In the genomic region with DNA sequence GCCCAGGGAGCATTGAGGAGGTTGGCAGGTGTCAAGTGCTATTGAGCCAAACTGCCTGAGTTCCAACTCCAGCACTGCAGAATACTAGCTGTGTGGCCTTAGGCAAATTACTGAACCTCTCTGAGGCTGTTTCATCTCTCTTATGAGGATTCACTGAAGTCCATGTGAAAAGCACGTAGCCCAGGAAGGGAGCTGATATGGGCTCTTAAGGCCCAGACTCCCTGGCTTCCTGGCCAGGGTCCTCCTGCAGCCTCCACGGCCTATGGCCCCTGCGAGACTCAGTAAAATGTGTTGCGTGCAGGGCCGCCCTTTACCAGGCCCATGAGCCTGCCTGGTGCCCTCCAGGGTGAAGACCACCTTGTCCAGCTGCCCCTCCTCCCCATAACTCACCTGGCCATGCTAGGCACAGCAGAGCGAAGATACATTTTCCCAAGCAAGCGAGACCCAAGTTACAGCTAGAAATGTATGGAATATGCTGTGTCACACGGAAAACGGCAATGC, we compare ENCODE assay signal across 2 cellular contexts.
TF ChIP-seq lines count a peak whose summit lies in the region.

No MANE protein-coding gene starts in this region.

TF ChIP-seq in HEK293, 187 proteins besides CTCF, POLR2A, EP300 and RAD21 (continued from another document):
- TF ChIP-seq, protein P1, sequence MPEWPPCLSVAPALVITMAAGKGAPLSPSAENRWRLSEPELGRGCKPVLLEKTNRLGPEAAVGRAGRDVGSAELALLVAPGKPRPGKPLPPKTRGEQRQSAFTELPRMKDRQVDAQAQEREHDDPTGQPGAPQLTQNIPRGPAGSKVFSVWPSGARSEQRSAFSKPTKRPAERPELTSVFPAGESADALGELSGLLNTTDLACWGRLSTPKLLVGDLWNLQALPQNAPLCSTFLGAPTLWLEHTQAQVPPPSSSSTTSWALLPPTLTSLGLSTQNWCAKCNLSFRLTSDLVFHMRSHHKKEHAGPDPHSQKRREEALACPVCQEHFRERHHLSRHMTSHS (tag by site-specific recombination; IDR thresholded peaks at IDR 0.05) = no peak
- TF ChIP-seq ZNF768 (tag by site-specific recombination; IDR thresholded peaks at IDR 0.05) = 0 out of 2 replicates have a peak, but pooled peaks have one; percentile 47
- no peak for TF ChIP-seq ZBTB17 (tag by site-specific recombination; IDR thresholded peaks at IDR 0.05)
- no peak for TF ChIP-seq SP7 (tag by site-specific recombination; IDR thresholded peaks at IDR 0.05)
- no peak for TF ChIP-seq ZNF585B (tag by site-specific recombination; IDR thresholded peaks at IDR 0.05)
- TF ChIP-seq SP3 (tag by site-specific recombination; IDR thresholded peaks at IDR 0.05) = no peak
- no peak for TF ChIP-seq ZIC2 (tag by site-specific recombination; IDR thresholded peaks at IDR 0.05)
- TF ChIP-seq ZXDB (tag by site-specific recombination; IDR thresholded peaks at IDR 0.05) = no peak

TF ChIP-seq in H1, 55 proteins besides CTCF, POLR2A, EP300 and RAD21 (continued from another document):
- TF ChIP-seq NANOG (IDR thresholded peaks at IDR 0.05; ENCODE audit: insufficient read depth, low read depth, low read length, poor library complexity, severe bottlenecking) (no peak), JUN (IDR thresholded peaks at IDR 0.05; ENCODE audit: low read depth, low read length) (no peak), CBX5 (IDR thresholded peaks at IDR 0.05; ENCODE audit: low read depth, low read length) (no peak), MAFK (IDR thresholded peaks at IDR 0.05; ENCODE audit: low read depth, low read length) (no peak), NRF1 (IDR thresholded peaks at IDR 0.05; ENCODE audit: low read depth, low read length) (no peak), BRCA1 (IDR thresholded peaks at IDR 0.05; ENCODE audit: low read depth, low read length) (no peak), TCF12 (IDR thresholded peaks at IDR 0.05; ENCODE audit: low read depth, low read length) (no peak), PHF8 (conservative IDR thresholded peaks at IDR 0.05; ENCODE audit: low read depth, low read length) (no peak), RBBP5 (IDR thresholded peaks at IDR 0.05; ENCODE audit: borderline replicate concordance, low read depth, low read length) (no peak), KDM1A (IDR thresholded peaks at IDR 0.05; ENCODE audit: borderline replicate concordance, low read length) (no peak), POU5F1 (IDR thresholded peaks at IDR 0.05; ENCODE audit: low read depth, low read length) (no peak), RXRA (IDR thresholded peaks at IDR 0.05; ENCODE audit: insufficient read depth, low read depth, low read length) (no peak), SIRT6 (IDR thresholded peaks at IDR 0.05; ENCODE audit: low read length) (no peak), CHD7 (IDR thresholded peaks at IDR 0.05; ENCODE audit: insufficient replicate concordance, low read length) (no peak), FOSL1 (IDR thresholded peaks at IDR 0.05; ENCODE audit: insufficient read depth, low read depth, low read length) (no peak)
- TF ChIP-seq, protein P2, sequence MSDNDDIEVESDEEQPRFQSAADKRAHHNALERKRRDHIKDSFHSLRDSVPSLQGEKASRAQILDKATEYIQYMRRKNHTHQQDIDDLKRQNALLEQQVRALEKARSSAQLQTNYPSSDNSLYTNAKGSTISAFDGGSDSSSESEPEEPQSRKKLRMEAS (IDR thresholded peaks at IDR 0.05) = no peak
